ENCODE assay signal across 9 cellular contexts in the genomic region with DNA sequence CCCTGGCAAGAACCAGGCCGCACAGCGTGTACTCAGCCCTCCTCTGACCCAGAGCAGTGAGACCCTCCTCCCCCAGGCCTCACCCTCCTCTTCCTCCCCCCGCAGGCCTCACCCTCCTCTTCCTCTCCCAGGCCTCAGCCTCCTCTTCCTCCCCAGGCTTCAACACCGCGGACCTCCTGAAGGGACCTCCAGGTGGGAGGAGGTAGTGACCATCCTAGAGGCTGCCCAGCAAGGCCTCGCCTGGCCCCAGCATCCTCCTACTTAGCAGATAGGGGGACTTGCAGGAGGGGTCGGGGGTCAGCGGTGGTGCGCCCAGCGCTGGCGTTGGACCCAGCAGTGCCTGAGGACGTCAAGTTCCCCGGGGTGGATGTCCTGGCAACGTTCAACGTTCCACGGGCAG.
A peak's percentile ranks its signal among the peaks of the same experiment; 100 is the strongest.
DNase-seq lines count a peak whose midpoint lies in the region; ATAC-seq and TF ChIP-seq lines count a peak whose summit lies in the region.
"Had no signal": no experiment of that assay in that cellular context is flagged by ENCODE, and none has a peak within 500 bp of the region (broad histone marks: within the 10 kb centered on the region; RNA-seq: fewer than 3 reads in every experiment).

No MANE protein-coding gene starts in this region.

- WGBS in adrenal gland, 4 donors = 62 to 89% (median 86%) methylated on average over 6 to 16 of the region's 16 CpGs

- TF ChIP-seq CTCF in GM12875 (IDR thresholded peaks at IDR 0.05; ENCODE audit: borderline replicate concordance, insufficient read depth, low read depth, low read length) = no peak
- no peak for TF ChIP-seq CTCF in RWPE1 (conservative IDR thresholded peaks at IDR 0.05; ENCODE audit: low read depth)
- TF ChIP-seq CTCF in adrenal gland (IDR thresholded peaks at IDR 0.05) = no peak

- no peaks in the 10 kb centered on the region for H3K27me3 Mint-ChIP-seq in memory B cell

- H3K9me3 Mint-ChIP-seq in memory B cell = no peaks in the 10 kb centered on the region

- H3K27ac ChIP-seq in RWPE1 (0 out of 2 replicates have a peak overlapping the region, but pooled peaks have one; percentile 57), adrenal gland (peak overlapping the region in 1 of 5 donors; percentile 63)
- H3K27ac ChIP-seq: epithelial cell of prostate had no signal

- no peaks in the 10 kb centered on the region for H3K27me3 ChIP-seq in adrenal gland

- H3K4me1 ChIP-seq in adrenal gland (replicated peaks in 1 of 2) = no peaks in the 10 kb centered on the region

- CTCF ChIA-PET in RWPE1 (lab: Yijun Ruan, JAX) = no interaction called here

- DNase-seq in RWPE1 (ENCODE audit: low spot score) (no peak), memory B cell (ENCODE audit: low spot score in 2 of 2) (no peak), adrenal gland (no peak), NCI-H1694 (lab: John Stamatoyannopoulos, UW) (no peak), A172 (ENCODE audit: low spot score) (no peak)
- no peak for DNase-seq in stimulated activated CD4-positive, alpha-beta T cell treated with anti-CD3 and anti-CD28 coated beads, Interleukin-4, amount 100 ng/mL, for 4 hours

- POLR2A ChIA-PET in RWPE1 (lab: Yijun Ruan, JAX; ENCODE audit: low non-redundant PET) = no interaction called here

- TF ChIP-seq POLR2A in adrenal gland (IDR thresholded peaks at IDR 0.05) = no peak

- H3K4me3 Mint-ChIP-seq in memory B cell = peak overlapping the region; percentile 94

- H3K4me1 Mint-ChIP-seq in memory B cell = peaks cover 27% of the 10 kb centered on the region

- peak overlapping the region; percentile 90 for H3K27ac Mint-ChIP-seq in memory B cell

- peak; percentile 17 for ATAC-seq in GM21786 (IDR thresholded peaks at IDR 0.05; ENCODE audit: unreplicated experiment)
- no peak for ATAC-seq in memory B cell (ENCODE audit: low read depth)

- H3K36me3 ChIP-seq in adrenal gland (replicated peaks in 1 of 2) = no peaks in the 10 kb centered on the region

- H3K4me3 ChIP-seq in GM12875 (ENCODE audit: low read depth, low read length) (peak overlapping the region; percentile 37), adrenal gland (no peak overlapping the region)

- no peaks in the 10 kb centered on the region for H3K9me3 ChIP-seq in adrenal gland (replicated peaks in 1 of 3)

- intact Hi-C loops in adrenal gland (cut with DNase I) = no loop called here

- H3K36me3 Mint-ChIP-seq in memory B cell = peaks cover 2% of the 10 kb centered on the region
